In the genomic region with DNA sequence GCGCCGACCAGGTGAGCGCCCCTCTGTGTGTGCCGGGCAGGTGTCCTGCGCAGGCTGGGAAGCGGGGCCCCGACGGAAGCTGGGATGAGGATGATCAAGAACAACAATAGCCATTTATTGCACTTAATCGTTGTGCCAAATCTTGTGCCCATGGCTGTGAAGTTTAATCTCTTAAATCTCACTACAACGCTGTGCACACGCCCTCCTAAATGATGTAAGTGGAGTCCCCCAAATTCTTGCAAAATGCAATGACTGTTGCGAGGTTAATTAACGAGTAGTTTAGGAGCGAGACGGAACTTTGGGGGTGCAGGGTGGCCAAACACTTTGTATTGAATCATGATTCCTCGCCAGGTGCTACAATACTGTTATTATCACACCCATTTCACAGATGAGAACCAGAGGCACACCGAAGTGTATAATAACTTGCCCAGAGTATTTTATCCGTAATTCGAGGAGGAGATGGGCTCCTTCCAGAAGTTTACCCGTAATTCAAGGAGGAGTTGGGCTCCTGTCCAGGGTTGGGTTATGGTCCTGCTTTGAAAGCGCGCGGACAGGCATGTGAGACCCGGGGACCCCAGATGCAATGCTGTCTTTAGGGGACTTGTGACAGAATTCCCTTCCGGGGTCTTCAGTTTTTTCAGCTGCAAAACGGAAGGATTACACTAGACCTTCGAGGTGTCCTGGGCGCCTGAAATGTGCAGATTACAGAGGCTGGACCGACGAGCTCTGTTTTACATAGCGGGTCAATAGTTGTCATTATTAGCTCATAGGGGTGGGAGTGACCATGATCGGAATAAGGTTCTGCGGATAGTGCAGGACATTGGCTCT, we compare ENCODE assay signal across 16 cellular contexts. TPM values are rescaled to one million over a fixed set of nuclear protein-coding genes. Genes with fewer than 3 reads are reported as not detected.
DNase-seq lines count a peak whose midpoint lies in the region; ATAC-seq, FAIRE-seq and TF ChIP-seq lines count a peak whose summit lies in the region.
"Had no signal": no experiment of that assay in that cellular context is flagged by ENCODE, and none has a peak within 500 bp of the region (broad histone marks: within the 10 kb centered on the region; RNA-seq: fewer than 3 reads in every experiment).

No MANE protein-coding gene starts in this region.

- peak overlapping the region; percentile 66 for H2AFZ ChIP-seq in GM23338

- H3K27me3 Mint-ChIP-seq in GM23338 (ENCODE audit: insufficient read depth, low read depth, poor library complexity), result peaks cover 61% of the 10 kb centered on the region

- no peaks in the 10 kb centered on the region for H3K36me3 ChIP-seq in GM23338 (ENCODE audit: insufficient read depth)
- H3K36me3 ChIP-seq in breast epithelium, result no peaks in the 10 kb centered on the region
- H3K36me3 ChIP-seq in right lobe of liver, result no peaks in the 10 kb centered on the region
- no peaks in the 10 kb centered on the region for H3K36me3 ChIP-seq in spleen
- no peaks in the 10 kb centered on the region for H3K36me3 ChIP-seq in ovary
- H3K36me3 ChIP-seq in kidney (ENCODE audit: control insufficient read depth in 1 of 2, insufficient read depth in 2 of 2, low read length in 2 of 2), result no peaks in the 10 kb centered on the region

- H3K4me1 Mint-ChIP-seq in GM23338, result peaks cover 14% of the 10 kb centered on the region
- H3K4me1 Mint-ChIP-seq: activated naive CD4-positive, alpha-beta T cell treated with anti-CD3 and anti-CD28 coated beads, Interleukin-2, amount 50 U/mL, for 24 hours; natural killer cell had no signal

- no peak overlapping the region for H3K27ac ChIP-seq in GM23338 (ENCODE audit: low read depth)
- H3K27ac ChIP-seq in breast epithelium, result no peak overlapping the region
- no peak overlapping the region for H3K27ac ChIP-seq in right lobe of liver
- no peak overlapping the region for H3K27ac ChIP-seq in spleen
- no peak overlapping the region for H3K27ac ChIP-seq in ovary
- no peak overlapping the region for H3K27ac ChIP-seq in kidney (ENCODE audit: low read depth in 2 of 2, low read length in 2 of 2)
- H3K27ac ChIP-seq: SK-N-MC had no signal

- H3F3A ChIP-seq in GM23338 (replicated peaks; ENCODE audit: low read depth), result peaks cover 7% of the 10 kb centered on the region; the same call in 1 of the 2 replicates

- H3K36me3 Mint-ChIP-seq in GM23338 (ENCODE audit: low read depth), result no peaks in the 10 kb centered on the region
- H3K36me3 Mint-ChIP-seq: activated CD8-positive, alpha-beta memory T cell treated with anti-CD3 and anti-CD28 coated beads, Interleukin-2, amount 10 ng/mL, durations not matched to agents 7 days and 5 days; activated naive CD4-positive, alpha-beta T cell treated with anti-CD3 and anti-CD28 coated beads, Interleukin-2, amount 50 U/mL, for 24 hours; natural killer cell had no signal

- H4K20me1 ChIP-seq in GM23338 (replicated peaks; ENCODE audit: insufficient read depth), result no peaks in the 10 kb centered on the region; the same call in 1 of the 2 replicates

- intact Hi-C loops in breast epithelium (cut with DNase I; ENCODE audit: low total_unique reads) (no loop called here), right lobe of liver (cut with DNase I) (no loop called here), spleen (cut with DNase I; ENCODE audit: low total_unique reads) (no loop called here), ovary (cut with DNase I) (no loop called here), kidney (cut with DNase I) (no loop called here)

- H3K4me2 ChIP-seq in GM23338, result peak overlapping the region; percentile 90

- H3K4me1 ChIP-seq in GM23338 (ENCODE audit: insufficient read depth), result peaks cover 6% of the 10 kb centered on the region
- H3K4me1 ChIP-seq in breast epithelium, result peaks cover 5% of the 10 kb centered on the region in 2 donors
- peaks cover 0 to 5% (median 0%) of the 10 kb centered on the region in 4 donors for H3K4me1 ChIP-seq in right lobe of liver
- H3K4me1 ChIP-seq in spleen, result peaks cover 3 to 32% (median 15%) of the 10 kb centered on the region in 6 donors
- H3K4me1 ChIP-seq in ovary (ENCODE audit: insufficient read depth), result no peaks in the 10 kb centered on the region
- H3K4me1 ChIP-seq in kidney (ENCODE audit: control insufficient read depth in 1 of 2, insufficient read depth in 1 of 2, low read depth in 1 of 2, low read length in 2 of 2), result no peaks in the 10 kb centered on the region

- TF ChIP-seq CTCF in GM23338 (conservative IDR thresholded peaks at IDR 0.05; ENCODE audit: low read depth in 2 of 2), result no peak
- TF ChIP-seq CTCF in breast epithelium (IDR thresholded peaks at IDR 0.05), result no peak
- TF ChIP-seq CTCF in right lobe of liver (IDR thresholded peaks at IDR 0.05), result no peak
- no peak for TF ChIP-seq CTCF in spleen (IDR thresholded peaks at IDR 0.05 in 8 of 11, conservative IDR thresholded peaks at IDR 0.05 in 3 of 11)
- no peak for TF ChIP-seq CTCF in ovary (IDR thresholded peaks at IDR 0.05)
- TF ChIP-seq CTCF in kidney (IDR thresholded peaks at IDR 0.05; ENCODE audit: borderline replicate concordance, extremely low read depth, insufficient read depth), result no peak

- ATAC-seq in GM23338, result no peak; the same call in 2 of the 3 replicates
- ATAC-seq in right lobe of liver, result peak in 2 of 4 donors; percentile 15 to 25
- ATAC-seq in GM19035 (IDR thresholded peaks at IDR 0.05; ENCODE audit: unreplicated experiment), result no peak
- ATAC-seq: activated CD8-positive, alpha-beta memory T cell treated with anti-CD3 and anti-CD28 coated beads, Interleukin-2, amount 10 ng/mL, durations not matched to agents 7 days and 5 days; natural killer cell had no signal

- H3K27ac Mint-ChIP-seq in GM23338, result no peak overlapping the region
- H3K27ac Mint-ChIP-seq: activated CD8-positive, alpha-beta memory T cell treated with anti-CD3 and anti-CD28 coated beads, Interleukin-2, amount 10 ng/mL, durations not matched to agents 7 days and 5 days; activated naive CD4-positive, alpha-beta T cell treated with anti-CD3 and anti-CD28 coated beads, Interleukin-2, amount 50 U/mL, for 24 hours; natural killer cell had no signal

- H3K9me2 ChIP-seq in GM23338 (ENCODE audit: insufficient read depth), result no peaks in the 10 kb centered on the region

- peak overlapping the region; percentile 81 for H3K4me3 Mint-ChIP-seq in GM23338
- H3K4me3 Mint-ChIP-seq: activated CD8-positive, alpha-beta memory T cell treated with anti-CD3 and anti-CD28 coated beads, Interleukin-2, amount 10 ng/mL, durations not matched to agents 7 days and 5 days; activated naive CD4-positive, alpha-beta T cell treated with anti-CD3 and anti-CD28 coated beads, Interleukin-2, amount 50 U/mL, for 24 hours; natural killer cell had no signal

- H3K9me3 ChIP-seq in breast epithelium (no peaks in the 10 kb centered on the region), right lobe of liver (no peaks in the 10 kb centered on the region), spleen (no peaks in the 10 kb centered on the region), ovary (no peaks in the 10 kb centered on the region), kidney (ENCODE audit: control insufficient read depth in 1 of 2, low read length in 2 of 2) (no peaks in the 10 kb centered on the region)

- no peak for TF ChIP-seq EP300 in ovary (IDR thresholded peaks at IDR 0.05)

- TF ChIP-seq POLR2A in breast epithelium (IDR thresholded peaks at IDR 0.05) (no peak), right lobe of liver (IDR thresholded peaks at IDR 0.05) (no peak), spleen (IDR thresholded peaks at IDR 0.05) (no peak), ovary (IDR thresholded peaks at IDR 0.05) (no peak)

- H3K9me3 Mint-ChIP-seq in GM23338, result no peaks in the 10 kb centered on the region
- H3K9me3 Mint-ChIP-seq: activated naive CD4-positive, alpha-beta T cell treated with anti-CD3 and anti-CD28 coated beads, Interleukin-2, amount 50 U/mL, for 24 hours; natural killer cell had no signal

- WGBS in right lobe of liver (ENCODE audit: insufficient coverage, low coverage, low lambda C conversion rate, missing lambda C conversion rate), result 11% methylated on average over 14 of the region's 33 CpGs
- 16 to 31% (median 17%) methylated on average over 25 to 33 of the region's 33 CpGs for WGBS in spleen, 5 donors
- 8 to 18% (median 15%) methylated on average over 33 of the region's 33 CpGs for WGBS in ovary, 3 donors

- DNase-seq in GM23338 (ENCODE audit: low spot score) (no peak), breast epithelium (ENCODE audit: low spot score in 2 of 2) (no peak), right lobe of liver (no peak), spleen (no peak), ovary (no peak), kidney (no peak)
- no peak for DNase-seq in activated CD4-positive, CD25-positive, alpha-beta regulatory T cell treated with anti-CD3 and anti-CD28 coated beads, Interleukin-2, amount 50 U/mL, for 72 hours
- DNase-seq: activated CD8-positive, alpha-beta memory T cell treated with anti-CD3 and anti-CD28 coated beads, Interleukin-2, amount 10 ng/mL, durations not matched to agents 7 days and 5 days; MM.1S; natural killer cell; NCI-H2107 had no signal

- no peaks in the 10 kb centered on the region for H3K79me2 ChIP-seq in GM23338 (replicated peaks; ENCODE audit: insufficient read depth)

- no peak for FAIRE-seq in kidney (lab: Jason Lieb, UNC)

- no peak overlapping the region for H3K9ac ChIP-seq in kidney (ENCODE audit: low read length in 2 of 2)

- H3K4me3 ChIP-seq in GM23338, result peak overlapping the region; percentile 66
- peak overlapping the region; percentile 39 to 61 (median 41) for H3K4me3 ChIP-seq in breast epithelium
- peak overlapping the region in 2 of 3 donors; percentile 14 to 35 for H3K4me3 ChIP-seq in right lobe of liver
- peak overlapping the region in 5 of 8 donors; percentile 12 to 53 (median 32) for H3K4me3 ChIP-seq in spleen
- H3K4me3 ChIP-seq in ovary, result no peak overlapping the region
- no peak overlapping the region for H3K4me3 ChIP-seq in kidney (ENCODE audit: low read length in 2 of 2)
- H3K4me3 ChIP-seq: SK-N-MC had no signal

- H3K27me3 ChIP-seq in GM23338 (ENCODE audit: insufficient read depth), result peaks cover 90% of the 10 kb centered on the region
- peaks cover 2 to 26% of the 10 kb centered on the region in 2 donors for H3K27me3 ChIP-seq in breast epithelium
- H3K27me3 ChIP-seq in right lobe of liver, result peaks cover 0 to 7% of the 10 kb centered on the region in 2 donors
- H3K27me3 ChIP-seq in spleen (replicated peaks in 1 of 7), result peaks cover 0 to 82% (median 40%) of the 10 kb centered on the region in 7 donors
- no peaks in the 10 kb centered on the region for H3K27me3 ChIP-seq in ovary

RNA-seq across cellular contexts. Expression of gene FFAR4, which starts 1.0 kb away (rescaled TPM):
- total RNA-seq in GM23338 (2014; rRNA removed; shearing (Covaris generic)), result not detected in 2 replicates
- polyA plus RNA-seq in GM23338 (2016; fragmentation: Nextera tagmentation; extraction: Ambion mirVana) (0.06 TPM in 1 of 2 replicates, not detected in the other), spleen (under 1 TPM; 0.02 to 0.06 (median 0.02) TPM), ovary (under 1 TPM in 1 of 2 donors, not detected in 1; 0.28 TPM), kidney (ENCODE audit: insufficient read depth, low read depth, low replicate concordance) (0.11 TPM)
- total RNA-seq in breast epithelium (1 to 10 TPM in 2 of 3 donors, under 1 TPM in 1; 0.33 to 2.9 (median 1.0) TPM), right lobe of liver (under 1 TPM; 0.07 to 0.27 (median 0.19) TPM), spleen (under 1 TPM in 1 of 7 donors, not detected in 6; 0.13 TPM), ovary (1 to 10 TPM in 1 of 7 donors, under 1 TPM in 3, not detected in 3; 0.07 to 3.7 (median 0.34) TPM), kidney (1.0 TPM)
- total RNA-seq: activated CD8-positive, alpha-beta memory T cell treated with anti-CD3 and anti-CD28 coated beads, Interleukin-2, amount 10 ng/mL, durations not matched to agents 7 days and 5 days; G401; kidney epithelial cell; natural killer cell had no signal

RNA-seq across cellular contexts. Expression of gene RBP4, which starts 33.5 kb away (rescaled TPM):
- 0.23 and 1.0 TPM in 2 replicates for total RNA-seq in GM23338 (2014; rRNA removed; shearing (Covaris generic))
- polyA plus RNA-seq in GM23338 (2016; fragmentation: Nextera tagmentation; extraction: Ambion mirVana) (0.47 and 0.79 TPM in 2 replicates), spleen (under 1 TPM; 0.20 to 0.29 (median 0.23) TPM), ovary (1 to 10 TPM in 1 of 2 donors, under 1 TPM in 1; 0.81 to 2.9 TPM), kidney (ENCODE audit: insufficient read depth, low read depth, low replicate concordance) (24.3 TPM)
- total RNA-seq in breast epithelium (100 to 1,000 TPM in 2 of 3 donors, 10 to 100 TPM in 1; 63.5 to 813 (median 111) TPM), right lobe of liver (1,000 to 10,000 TPM; 4,975 to 8,539 (median 5,621) TPM), spleen (1 to 10 TPM in 1 of 7 donors, not detected in 6; 1.3 TPM), ovary (1 to 10 TPM in 6 of 7 donors, not detected in 1; 2.3 to 6.7 (median 4.1) TPM), kidney (77.4 TPM)
- total RNA-seq: activated CD8-positive, alpha-beta memory T cell treated with anti-CD3 and anti-CD28 coated beads, Interleukin-2, amount 10 ng/mL, durations not matched to agents 7 days and 5 days; G401; kidney epithelial cell; natural killer cell had no signal

RNA-seq across cellular contexts. Expression of gene PDE6C, which starts 44.8 kb away (rescaled TPM):
- not detected in 2 replicates for total RNA-seq in GM23338 (2014; rRNA removed; shearing (Covaris generic))
- 0.06 and 0.17 TPM in 2 replicates for polyA plus RNA-seq in GM23338 (2016; fragmentation: Nextera tagmentation; extraction: Ambion mirVana)
- total RNA-seq in breast epithelium, result not detected
- total RNA-seq in right lobe of liver, result not detected
- total RNA-seq in spleen, result not detected
- polyA plus RNA-seq in spleen, result not detected
- total RNA-seq in ovary, result not detected
- under 1 TPM in 1 of 2 donors, not detected in 1; 0.02 TPM for polyA plus RNA-seq in ovary
- not detected for total RNA-seq in kidney
- not detected for polyA plus RNA-seq in kidney (ENCODE audit: insufficient read depth, low read depth, low replicate concordance)
- total RNA-seq: activated CD8-positive, alpha-beta memory T cell treated with anti-CD3 and anti-CD28 coated beads, Interleukin-2, amount 10 ng/mL, durations not matched to agents 7 days and 5 days; G401; kidney epithelial cell; natural killer cell had no signal

Comparison
In these comparisons a context has a peak if more than half of its experiments do, and no peak if none do; other contexts are left out.
1. H3K4me3 ChIP-seq: peak in GM23338 (single experiment), breast epithelium (3 of 3), right lobe of liver (2 of 3) and spleen (5 of 8); none in ovary (single experiment) and kidney (0 of 2).
2. RNA of gene RBP4, which starts 33.5 kb away (total RNA-seq): 4,975 to 8,539 TPM in right lobe of liver, 63.5 to 813 TPM in breast epithelium and 77.4 TPM in kidney (single experiment); 2.3 to 6.7 TPM in ovary, 0.23 to 1.0 TPM in GM23338 and 1.3 TPM in spleen; every median in the first group is over 4 times any median in the second.